Comparison of ENCODE assay signal across 19 cellular contexts in the genomic region with DNA sequence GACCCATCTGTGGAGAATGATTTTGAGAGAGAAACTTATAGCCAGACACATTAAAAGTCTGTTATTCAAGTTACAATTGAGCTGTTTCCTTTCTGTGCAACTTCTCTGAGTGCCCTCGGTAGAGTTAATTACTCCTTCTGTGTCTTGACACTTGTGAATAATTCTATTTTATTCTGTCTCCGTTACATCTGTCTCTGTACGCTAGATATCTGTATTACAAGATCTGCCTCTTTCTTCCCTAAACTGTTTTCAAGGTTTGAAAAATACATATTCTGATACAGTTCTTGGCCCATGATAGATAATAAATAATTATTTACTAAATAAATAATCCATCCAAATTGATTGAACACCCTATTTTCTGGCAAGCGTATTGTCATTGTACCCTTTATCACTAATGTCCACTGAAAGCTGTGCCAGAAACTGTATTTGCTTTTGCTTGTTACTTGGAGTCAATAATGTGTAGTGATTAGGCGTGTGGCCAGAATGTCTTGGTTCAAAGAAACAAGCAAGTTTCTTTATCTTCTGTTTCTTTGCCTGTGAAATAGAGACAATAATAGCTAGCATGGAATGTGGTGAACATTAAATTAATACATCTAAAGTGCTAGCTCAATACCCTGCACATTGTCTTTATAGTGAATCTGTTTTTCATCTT. TPM values are rescaled to one million over a fixed set of nuclear protein-coding genes. Genes with fewer than 3 reads are reported as not detected.
DNase-seq lines count a peak whose midpoint lies in the region; ATAC-seq and TF ChIP-seq lines count a peak whose summit lies in the region.
"Had no signal": no experiment of that assay in that cellular context is flagged by ENCODE, and none has a peak within 500 bp of the region (broad histone marks: within the 10 kb centered on the region; RNA-seq: fewer than 3 reads in every experiment).

No MANE protein-coding gene starts in this region.

- H3K27me3 Mint-ChIP-seq in endodermal cell (ENCODE audit: insufficient read depth), result no peaks in the 10 kb centered on the region
- H3K27me3 Mint-ChIP-seq: CD4-positive, alpha-beta T cell; natural killer cell treated with Interleukin-12 subunit alpha and Interleukin-12 subunit beta and Interleukin-15 and Interleukin-18, amount 100 ng/mL, for 72 hours had no signal

- DNase-seq in Right ventricle myocardium superior, result no peak
- no peak for DNase-seq in heart right ventricle
- peak; percentile 48 for DNase-seq in NCI-H2196 (lab: John Stamatoyannopoulos, UW; ENCODE audit: unreplicated experiment)
- DNase-seq in endodermal cell, result no peak
- peak; percentile 69 for DNase-seq in testis
- no peak for DNase-seq in tibial artery
- DNase-seq in tibial nerve (ENCODE audit: low spot score in 2 of 2), result no peak
- DNase-seq: activated CD4-positive, alpha-beta T cell treated with anti-CD3 and anti-CD28 coated beads, Interleukin-2, amount 50 U/mL, for 1 hour; activated naive CD4-positive, alpha-beta T cell; amygdala; CD4-positive, alpha-beta T cell; kidney; MG63; RPMI8226; stimulated activated CD4-positive, alpha-beta T cell treated with anti-CD3 and anti-CD28 coated beads, Interleukin-12 subunit alpha, Interleukin-12 subunit beta, amount 100 ng/mL, for 4 hours had no signal

- TF ChIP-seq EP300 in tibial nerve (IDR thresholded peaks at IDR 0.05), result no peak

- H3K4me3 ChIP-seq in heart right ventricle, result no peak overlapping the region
- no peak overlapping the region for H3K4me3 ChIP-seq in endodermal cell (ENCODE audit: low read length)
- no peak overlapping the region for H3K4me3 ChIP-seq in testis
- H3K4me3 ChIP-seq in tibial artery, result no peak overlapping the region
- no peak overlapping the region for H3K4me3 ChIP-seq in tibial nerve
- H3K4me3 ChIP-seq: hepatocyte, MG63, thoracic aorta had no signal

- H3K9ac ChIP-seq in endodermal cell (ENCODE audit: extremely low read depth, low read length, poor library complexity, severe bottlenecking), result no peak overlapping the region

- no peaks in the 10 kb centered on the region for H3K36me3 ChIP-seq in heart right ventricle
- peaks cover 7% of the 10 kb centered on the region for H3K36me3 ChIP-seq in endodermal cell (ENCODE audit: control insufficient read depth, insufficient read depth, low read length)
- no peaks in the 10 kb centered on the region for H3K36me3 ChIP-seq in testis (ENCODE audit: low read depth, missing control alignments)
- H3K36me3 ChIP-seq in tibial artery, result no peaks in the 10 kb centered on the region
- H3K36me3 ChIP-seq in tibial nerve, result no peaks in the 10 kb centered on the region
- H3K36me3 ChIP-seq: thoracic aorta had no signal

- peaks cover 0 to 94% (median 87%) of the 10 kb centered on the region in 9 donors for H3K4me1 ChIP-seq in heart right ventricle
- peaks cover 3% of the 10 kb centered on the region for H3K4me1 ChIP-seq in endodermal cell (ENCODE audit: control insufficient read depth, insufficient read depth, low read length)
- H3K4me1 ChIP-seq in testis, result peaks cover 55% of the 10 kb centered on the region
- H3K4me1 ChIP-seq in tibial artery, result peaks cover 0 to 98% (median 18%) of the 10 kb centered on the region in 4 donors
- H3K4me1 ChIP-seq in tibial nerve, result peaks cover 0 to 84% (median 30%) of the 10 kb centered on the region in 4 donors

- 37 to 38% methylated on average over 5 of the region's 5 CpGs for WGBS in heart right ventricle, 2 donors
- WGBS in endodermal cell (ENCODE audit: insufficient coverage in 1 of 2, insufficient read length in 1 of 2), 2 experiments, result 90 to 93% methylated on average over 4 to 5 of the region's 5 CpGs
- WGBS in testis, 2 donors, result 42 to 58% methylated on average over 5 of the region's 5 CpGs
- WGBS in tibial nerve, 2 donors, result 29 to 35% methylated on average over 5 of the region's 5 CpGs

- TF ChIP-seq CTCF in heart right ventricle (IDR thresholded peaks at IDR 0.05), result no peak
- no peak for TF ChIP-seq CTCF in endodermal cell (conservative IDR thresholded peaks at IDR 0.05)
- no peak for TF ChIP-seq CTCF in testis (IDR thresholded peaks at IDR 0.05)
- TF ChIP-seq CTCF in tibial artery (IDR thresholded peaks at IDR 0.05), result no peak
- TF ChIP-seq CTCF in tibial nerve (IDR thresholded peaks at IDR 0.05), result no peak

- H3K9me3 ChIP-seq in heart right ventricle (no peaks in the 10 kb centered on the region), endodermal cell (ENCODE audit: control insufficient read depth, low read length) (no peaks in the 10 kb centered on the region), testis (no peaks in the 10 kb centered on the region), tibial artery (no peaks in the 10 kb centered on the region), tibial nerve (no peaks in the 10 kb centered on the region)
- H3K9me3 ChIP-seq: MG63, thoracic aorta had no signal

- no peaks in the 10 kb centered on the region for H3K9me3 Mint-ChIP-seq in endodermal cell
- H3K9me3 Mint-ChIP-seq: CD4-positive, alpha-beta T cell; natural killer cell treated with Interleukin-12 subunit alpha and Interleukin-12 subunit beta and Interleukin-15 and Interleukin-18, amount 100 ng/mL, for 72 hours had no signal

- intact Hi-C loops in Right ventricle myocardium superior (cut with DNase I) (no loop called here), heart right ventricle (cut with DNase I) (loop anchor here in 1 of 10 donors (5.0 kb wide), 1 partner anchor 38 kb away; the partner anchor contains the start of gene FRS2), testis (cut with DNase I; ENCODE audit: low total_unique reads) (no loop called here), tibial artery (cut with DNase I; ENCODE audit: low total_unique reads) (no loop called here)

- no peaks in the 10 kb centered on the region for H3K27me3 ChIP-seq in heart right ventricle
- H3K27me3 ChIP-seq in endodermal cell (ENCODE audit: control insufficient read depth, insufficient read depth, low read length, poor library complexity, severe bottlenecking), result no peaks in the 10 kb centered on the region
- no peaks in the 10 kb centered on the region for H3K27me3 ChIP-seq in testis
- no peaks in the 10 kb centered on the region for H3K27me3 ChIP-seq in tibial artery
- no peaks in the 10 kb centered on the region for H3K27me3 ChIP-seq in tibial nerve
- H3K27me3 ChIP-seq: hepatocyte, MG63 had no signal

- H3K4me3 Mint-ChIP-seq in endodermal cell, result no peak overlapping the region
- H3K4me3 Mint-ChIP-seq: CD4-positive, alpha-beta T cell; natural killer cell treated with Interleukin-12 subunit alpha and Interleukin-12 subunit beta and Interleukin-15 and Interleukin-18, amount 100 ng/mL, for 72 hours had no signal

- H3K36me3 Mint-ChIP-seq in endodermal cell (ENCODE audit: low read depth), result peaks cover 2% of the 10 kb centered on the region
- H3K36me3 Mint-ChIP-seq: natural killer cell treated with Interleukin-12 subunit alpha and Interleukin-12 subunit beta and Interleukin-15 and Interleukin-18, amount 100 ng/mL, for 72 hours had no signal

- ATAC-seq in Right ventricle myocardium superior (ENCODE audit: poor library complexity) (peak; percentile 39), heart right ventricle (no peak), HG02678 (IDR thresholded peaks at IDR 0.05; ENCODE audit: unreplicated experiment) (no peak)
- ATAC-seq: natural killer cell treated with Interleukin-12 subunit alpha and Interleukin-12 subunit beta and Interleukin-15 and Interleukin-18, amount 100 ng/mL, for 72 hours had no signal

- H3K27ac ChIP-seq in heart right ventricle, result peak overlapping the region in 1 of 10 donors; percentile 9
- H3K27ac ChIP-seq in endodermal cell (ENCODE audit: low read depth, low read length), result peak overlapping the region; percentile 19
- no peak overlapping the region for H3K27ac ChIP-seq in testis
- no peak overlapping the region for H3K27ac ChIP-seq in tibial artery
- peak overlapping the region in 2 of 4 donors; percentile 12 to 70 for H3K27ac ChIP-seq in tibial nerve
- H3K27ac ChIP-seq: hepatocyte, thoracic aorta had no signal

- peaks cover 46% of the 10 kb centered on the region for H3K4me1 Mint-ChIP-seq in endodermal cell

- TF ChIP-seq POLR2A in testis (IDR thresholded peaks at IDR 0.05), result no peak
- no peak for TF ChIP-seq POLR2A in tibial nerve (IDR thresholded peaks at IDR 0.05)

- no peak overlapping the region for H3K27ac Mint-ChIP-seq in endodermal cell
- H3K27ac Mint-ChIP-seq: CD4-positive, alpha-beta T cell; natural killer cell treated with Interleukin-12 subunit alpha and Interleukin-12 subunit beta and Interleukin-15 and Interleukin-18, amount 100 ng/mL, for 72 hours had no signal

RNA-seq across cellular contexts. Expression of gene FRS2, which starts 40.1 kb away (rescaled TPM):
- 18.0 TPM for total RNA-seq in Right ventricle myocardium superior
- 10 to 100 TPM; 18.2 to 26.0 (median 20.0) TPM for total RNA-seq in heart right ventricle
- polyA plus RNA-seq in heart right ventricle, result 1 to 10 TPM; 2.9 to 3.5 TPM
- 10 to 100 TPM; 63.1 to 65.8 TPM for total RNA-seq in endodermal cell
- 32.6 TPM for polyA plus RNA-seq in endodermal cell (2013, experiment 1 of 2)
- polyA plus RNA-seq in endodermal cell (2013, experiment 2 of 2), result 37.5 TPM
- total RNA-seq in testis, result 10 to 100 TPM; 38.3 to 47.8 TPM
- 21.6 TPM for polyA plus RNA-seq in testis (ENCODE audit: insufficient read depth, low read depth, low replicate concordance)
- 100 to 1,000 TPM in 1 of 4 donors, 10 to 100 TPM in 3; 51.7 to 113 (median 66.4) TPM for total RNA-seq in tibial nerve

Comparison
In these comparisons a context has a peak if more than half of its experiments do, and no peak if none do; other contexts are left out.
1. DNase-seq: peak in NCI-H2196 (single experiment) and testis (single experiment); none in Right ventricle myocardium superior (single experiment), heart right ventricle (0 of 2), endodermal cell (single experiment), tibial artery (0 of 2) and tibial nerve (0 of 2).